ENCODE assay signal across 1 cellular context in the genomic region with DNA sequence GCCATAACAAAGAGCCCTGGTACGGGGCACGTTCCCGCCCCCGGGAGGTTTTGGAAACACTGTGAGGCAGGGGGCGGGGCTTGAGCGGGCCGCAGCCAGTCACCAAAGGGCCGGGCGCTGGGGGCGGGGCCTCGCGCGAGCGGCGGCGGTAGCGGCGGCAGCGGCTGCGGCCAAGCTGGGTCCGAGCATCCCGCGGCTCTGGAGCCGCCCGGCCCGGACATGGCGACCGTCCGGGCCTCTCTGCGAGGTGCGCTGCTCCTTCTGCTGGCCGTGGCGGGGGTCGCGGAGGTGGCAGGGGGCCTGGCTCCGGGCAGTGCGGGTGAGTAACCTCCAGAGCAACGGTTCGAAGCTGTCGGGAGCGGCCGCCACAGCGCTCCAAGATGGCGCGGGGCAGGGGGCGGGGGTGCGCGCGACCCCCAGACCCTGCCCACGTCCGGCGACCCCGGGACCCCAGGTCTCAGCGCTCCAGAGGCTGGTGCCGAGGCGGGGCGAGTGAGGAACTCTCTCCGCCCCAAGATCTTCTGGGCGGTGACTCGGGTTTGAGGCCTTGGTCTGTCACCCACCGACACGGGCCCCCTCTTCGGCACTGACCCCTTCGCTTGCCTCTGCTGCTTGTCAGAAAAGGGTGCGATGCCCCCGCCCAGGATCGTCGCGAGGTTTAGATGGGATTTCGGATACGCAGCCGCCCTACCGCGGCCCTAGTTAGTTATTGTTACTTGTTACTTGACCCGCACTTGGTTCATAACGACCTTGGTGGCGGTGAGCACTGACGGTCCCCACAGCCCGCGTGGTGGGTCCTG.
A peak's percentile ranks its signal among the peaks of the same experiment; 100 is the strongest.
TF ChIP-seq lines count a peak whose summit lies in the region.

A gene with protein sequence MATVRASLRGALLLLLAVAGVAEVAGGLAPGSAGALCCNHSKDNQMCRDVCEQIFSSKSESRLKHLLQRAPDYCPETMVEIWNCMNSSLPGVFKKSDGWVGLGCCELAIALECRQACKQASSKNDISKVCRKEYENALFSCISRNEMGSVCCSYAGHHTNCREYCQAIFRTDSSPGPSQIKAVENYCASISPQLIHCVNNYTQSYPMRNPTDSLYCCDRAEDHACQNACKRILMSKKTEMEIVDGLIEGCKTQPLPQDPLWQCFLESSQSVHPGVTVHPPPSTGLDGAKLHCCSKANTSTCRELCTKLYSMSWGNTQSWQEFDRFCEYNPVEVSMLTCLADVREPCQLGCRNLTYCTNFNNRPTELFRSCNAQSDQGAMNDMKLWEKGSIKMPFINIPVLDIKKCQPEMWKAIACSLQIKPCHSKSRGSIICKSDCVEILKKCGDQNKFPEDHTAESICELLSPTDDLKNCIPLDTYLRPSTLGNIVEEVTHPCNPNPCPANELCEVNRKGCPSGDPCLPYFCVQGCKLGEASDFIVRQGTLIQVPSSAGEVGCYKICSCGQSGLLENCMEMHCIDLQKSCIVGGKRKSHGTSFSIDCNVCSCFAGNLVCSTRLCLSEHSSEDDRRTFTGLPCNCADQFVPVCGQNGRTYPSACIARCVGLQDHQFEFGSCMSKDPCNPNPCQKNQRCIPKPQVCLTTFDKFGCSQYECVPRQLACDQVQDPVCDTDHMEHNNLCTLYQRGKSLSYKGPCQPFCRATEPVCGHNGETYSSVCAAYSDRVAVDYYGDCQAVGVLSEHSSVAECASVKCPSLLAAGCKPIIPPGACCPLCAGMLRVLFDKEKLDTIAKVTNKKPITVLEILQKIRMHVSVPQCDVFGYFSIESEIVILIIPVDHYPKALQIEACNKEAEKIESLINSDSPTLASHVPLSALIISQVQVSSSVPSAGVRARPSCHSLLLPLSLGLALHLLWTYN (plus strand): TSS at position 134 of the 800 bp plus-strand sequence. CDS start 86 bp downstream, at position 220.

TF ChIP-seq in SK-N-SH, 30 proteins besides CTCF, POLR2A, EP300 and RAD21 (continued from another document):
- TF ChIP-seq, protein P1, sequence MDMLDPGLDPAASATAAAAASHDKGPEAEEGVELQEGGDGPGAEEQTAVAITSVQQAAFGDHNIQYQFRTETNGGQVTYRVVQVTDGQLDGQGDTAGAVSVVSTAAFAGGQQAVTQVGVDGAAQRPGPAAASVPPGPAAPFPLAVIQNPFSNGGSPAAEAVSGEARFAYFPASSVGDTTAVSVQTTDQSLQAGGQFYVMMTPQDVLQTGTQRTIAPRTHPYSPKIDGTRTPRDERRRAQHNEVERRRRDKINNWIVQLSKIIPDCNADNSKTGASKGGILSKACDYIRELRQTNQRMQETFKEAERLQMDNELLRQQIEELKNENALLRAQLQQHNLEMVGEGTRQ (IDR thresholded peaks at IDR 0.05; ENCODE audit: borderline replicate concordance, low read depth, low read length): no peak
- TF ChIP-seq NFIC (IDR thresholded peaks at IDR 0.05; ENCODE audit: borderline replicate concordance) (no peak), POLR2AphosphoS5 (IDR thresholded peaks at IDR 0.05; ENCODE audit: low read depth, low read length) (peak; percentile 57), GATA2 (CRISPR knock-in tag; IDR thresholded peaks at IDR 0.05) (peak; percentile 29; the same call in 1 of the 2 replicates), EZH2phosphoT487 (IDR thresholded peaks at IDR 0.05; ENCODE audit: borderline replicate concordance, low read depth) (no peak), CHD2 (IDR thresholded peaks at IDR 0.05; ENCODE audit: low read length, partially characterized antibody) (peak; percentile 39), JUND (IDR thresholded peaks at IDR 0.05) (no peak), SIN3A (IDR thresholded peaks at IDR 0.05; ENCODE audit: borderline replicate concordance, low read depth, low read length) (peak; percentile 38; the same call in 1 of the 2 replicates), TAF1 (IDR thresholded peaks at IDR 0.05; ENCODE audit: borderline replicate concordance, low read depth, low read length) (peak; percentile 48; the same call in 1 of the 2 replicates), NRF1 (IDR thresholded peaks at IDR 0.05; ENCODE audit: low read depth, low read length) (no peak), RXRA (IDR thresholded peaks at IDR 0.05; ENCODE audit: borderline replicate concordance, low read depth) (no peak), MXI1 (IDR thresholded peaks at IDR 0.05; ENCODE audit: low read depth, low read length) (peak; percentile 37)
- TF ChIP-seq, protein P2, sequence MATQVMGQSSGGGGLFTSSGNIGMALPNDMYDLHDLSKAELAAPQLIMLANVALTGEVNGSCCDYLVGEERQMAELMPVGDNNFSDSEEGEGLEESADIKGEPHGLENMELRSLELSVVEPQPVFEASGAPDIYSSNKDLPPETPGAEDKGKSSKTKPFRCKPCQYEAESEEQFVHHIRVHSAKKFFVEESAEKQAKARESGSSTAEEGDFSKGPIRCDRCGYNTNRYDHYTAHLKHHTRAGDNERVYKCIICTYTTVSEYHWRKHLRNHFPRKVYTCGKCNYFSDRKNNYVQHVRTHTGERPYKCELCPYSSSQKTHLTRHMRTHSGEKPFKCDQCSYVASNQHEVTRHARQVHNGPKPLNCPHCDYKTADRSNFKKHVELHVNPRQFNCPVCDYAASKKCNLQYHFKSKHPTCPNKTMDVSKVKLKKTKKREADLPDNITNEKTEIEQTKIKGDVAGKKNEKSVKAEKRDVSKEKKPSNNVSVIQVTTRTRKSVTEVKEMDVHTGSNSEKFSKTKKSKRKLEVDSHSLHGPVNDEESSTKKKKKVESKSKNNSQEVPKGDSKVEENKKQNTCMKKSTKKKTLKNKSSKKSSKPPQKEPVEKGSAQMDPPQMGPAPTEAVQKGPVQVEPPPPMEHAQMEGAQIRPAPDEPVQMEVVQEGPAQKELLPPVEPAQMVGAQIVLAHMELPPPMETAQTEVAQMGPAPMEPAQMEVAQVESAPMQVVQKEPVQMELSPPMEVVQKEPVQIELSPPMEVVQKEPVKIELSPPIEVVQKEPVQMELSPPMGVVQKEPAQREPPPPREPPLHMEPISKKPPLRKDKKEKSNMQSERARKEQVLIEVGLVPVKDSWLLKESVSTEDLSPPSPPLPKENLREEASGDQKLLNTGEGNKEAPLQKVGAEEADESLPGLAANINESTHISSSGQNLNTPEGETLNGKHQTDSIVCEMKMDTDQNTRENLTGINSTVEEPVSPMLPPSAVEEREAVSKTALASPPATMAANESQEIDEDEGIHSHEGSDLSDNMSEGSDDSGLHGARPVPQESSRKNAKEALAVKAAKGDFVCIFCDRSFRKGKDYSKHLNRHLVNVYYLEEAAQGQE (IDR thresholded peaks at IDR 0.05; ENCODE audit: low read depth, low read length): no peak
- TF ChIP-seq, protein P3, sequence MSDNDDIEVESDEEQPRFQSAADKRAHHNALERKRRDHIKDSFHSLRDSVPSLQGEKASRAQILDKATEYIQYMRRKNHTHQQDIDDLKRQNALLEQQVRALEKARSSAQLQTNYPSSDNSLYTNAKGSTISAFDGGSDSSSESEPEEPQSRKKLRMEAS (IDR thresholded peaks at IDR 0.05; ENCODE audit: low read depth): peak; percentile 56
TF ChIP-seq in SK-N-SH: peak in this region for 8.
